Comparison of ENCODE assay signal across 19 cellular contexts in the genomic region with DNA sequence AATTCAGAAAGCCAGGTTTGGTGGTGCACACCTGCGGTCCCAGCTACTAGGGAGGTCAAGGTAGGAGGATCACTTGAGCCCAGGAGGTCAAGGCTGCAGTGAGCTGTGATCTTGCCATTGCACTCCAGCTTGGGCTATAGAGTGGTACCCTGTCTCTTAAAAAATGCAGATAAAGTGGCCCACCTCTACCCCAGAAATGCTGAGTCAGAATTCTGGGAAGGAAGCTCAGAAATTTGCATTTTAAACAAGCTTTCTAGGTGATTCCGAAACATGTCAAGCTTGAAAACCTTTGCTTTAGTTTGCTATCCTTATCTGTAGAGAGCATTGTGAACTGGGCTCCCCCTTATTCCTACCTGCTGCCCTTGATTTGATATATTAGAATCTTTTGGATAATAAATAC. TPM values are rescaled to one million over a fixed set of nuclear protein-coding genes. Genes with fewer than 3 reads are reported as not detected.
DNase-seq lines count a peak whose midpoint lies in the region; ATAC-seq, FAIRE-seq and TF ChIP-seq lines count a peak whose summit lies in the region.
"Had no signal": no experiment of that assay in that cellular context is flagged by ENCODE, and none has a peak within 500 bp of the region (broad histone marks: within the 10 kb centered on the region; RNA-seq: fewer than 3 reads in every experiment).

No MANE protein-coding gene starts in this region.

- no peak for TF ChIP-seq EP300 in A549 (IDR thresholded peaks at IDR 0.05)

- CTCF ChIA-PET in A549 (lab: Yijun Ruan, JAX) (interaction anchor here (0.8 to 2.0 kb wide), 2 partner anchors 23 to 372 kb away, joined by 3 to 6 read pairs; no protein-coding TSS in a partner anchor), OCI-LY7 (lab: Charles Lee; ENCODE audit: unreplicated experiment) (no interaction called here), A673 (lab: Charles Lee) (no interaction called here)

- POLR2A ChIA-PET in A549 (lab: Yijun Ruan, JAX) (no interaction called here), OCI-LY7 (lab: Charles Lee) (interaction anchor here (0.7 to 4.2 kb wide), 3 partner anchors 8 to 49 kb away, joined by 3 to 30 read pairs (median 11); a partner anchor contains a TSS), A673 (lab: Charles Lee; ENCODE audit: low non-redundant PET) (interaction anchor here (0.7 kb wide), 1 partner anchor 547 kb away, joined by 3 read pairs; a partner anchor contains a TSS)

- H3K9me2 ChIP-seq in GM23338 (ENCODE audit: insufficient read depth) (no peaks in the 10 kb centered on the region), OCI-LY7 (ENCODE audit: insufficient read depth, low read length) (no peaks in the 10 kb centered on the region), GM23248 (ENCODE audit: insufficient read depth) (no peaks in the 10 kb centered on the region)

- H3K27ac Mint-ChIP-seq in GM23338: no peak overlapping the region
- no peak overlapping the region for H3K27ac Mint-ChIP-seq in endodermal cell
- H3K27ac Mint-ChIP-seq in nephron progenitor cell: no peak overlapping the region
- H3K27ac Mint-ChIP-seq: CD4-positive, CD25-positive, alpha-beta regulatory T cell; CD8-positive, alpha-beta memory T cell; H9 had no signal

- H3K4me1 ChIP-seq in A549: no peaks in the 10 kb centered on the region
- peaks cover 50% of the 10 kb centered on the region for H3K4me1 ChIP-seq in GM23338 (ENCODE audit: insufficient read depth)
- peaks cover 27% of the 10 kb centered on the region for H3K4me1 ChIP-seq in OCI-LY7 (ENCODE audit: insufficient read depth, low read length, poor library complexity, severe bottlenecking)
- H3K4me1 ChIP-seq in endodermal cell (ENCODE audit: control insufficient read depth, insufficient read depth, low read length): no peaks in the 10 kb centered on the region
- 0 out of 2 replicates have a peak, but pooled peaks cover 5% of the 10 kb centered on the region for H3K4me1 ChIP-seq in GM23248 (ENCODE audit: insufficient read depth)
- H3K4me1 ChIP-seq in A673 (ENCODE audit: insufficient read depth, low read length, poor library complexity, severe bottlenecking): no peaks in the 10 kb centered on the region
- H3K4me1 ChIP-seq: BE2C, Caco-2 had no signal

- no peak overlapping the region for H3K4me3 Mint-ChIP-seq in GM23338
- H3K4me3 Mint-ChIP-seq in endodermal cell: no peak overlapping the region
- H3K4me3 Mint-ChIP-seq in nephron progenitor cell: no peak overlapping the region
- H3K4me3 Mint-ChIP-seq: CD4-positive, CD25-positive, alpha-beta regulatory T cell; CD8-positive, alpha-beta memory T cell; H9 had no signal

- BruUV-seq in OCI-LY7 (replicated peaks; lab: Mats Ljungman, UMichigan): no TSS peak
- BruUV-seq in A673 (replicated peaks; lab: Mats Ljungman, UMichigan): no TSS peak

- H3K36me3 ChIP-seq in GM23338 (ENCODE audit: insufficient read depth) (no peaks in the 10 kb centered on the region), OCI-LY7 (ENCODE audit: insufficient read depth, low read length) (peaks cover 5% of the 10 kb centered on the region), endodermal cell (ENCODE audit: control insufficient read depth, insufficient read depth, low read length) (no peaks in the 10 kb centered on the region), GM23248 (ENCODE audit: low read depth) (no peaks in the 10 kb centered on the region), A673 (ENCODE audit: insufficient read depth, low read length, poor library complexity, severe bottlenecking) (no peaks in the 10 kb centered on the region)
- H3K36me3 ChIP-seq: BE2C had no signal

- H3F3A ChIP-seq in GM23338 (replicated peaks; ENCODE audit: low read depth): no peaks in the 10 kb centered on the region
- H3F3A ChIP-seq in GM23248 (ENCODE audit: insufficient read depth): no peaks in the 10 kb centered on the region

- no peak for TF ChIP-seq POLR2A in A549 (IDR thresholded peaks at IDR 0.05; ENCODE audit: low read length)

- H3K36me3 Mint-ChIP-seq in GM23338 (ENCODE audit: low read depth) (peaks cover 6% of the 10 kb centered on the region), endodermal cell (ENCODE audit: low read depth) (peaks cover 2% of the 10 kb centered on the region), nephron progenitor cell (ENCODE audit: low read depth) (peaks cover 48% of the 10 kb centered on the region)
- H3K36me3 Mint-ChIP-seq: CD4-positive, CD25-positive, alpha-beta regulatory T cell had no signal

- H3K9me3 ChIP-seq in A549: no peaks in the 10 kb centered on the region
- H3K9me3 ChIP-seq in OCI-LY7 (ENCODE audit: low read length): no peaks in the 10 kb centered on the region
- no peaks in the 10 kb centered on the region for H3K9me3 ChIP-seq in endodermal cell (ENCODE audit: control insufficient read depth, low read length)
- H3K9me3 ChIP-seq in GM23248 (ENCODE audit: low read depth): no peaks in the 10 kb centered on the region
- no peaks in the 10 kb centered on the region for H3K9me3 ChIP-seq in A673 (ENCODE audit: low read depth, low read length, poor library complexity, severe bottlenecking)
- H3K9me3 ChIP-seq: BE2C, Caco-2 had no signal

- no peak for FAIRE-seq in A549 (lab: Jason Lieb, UNC)
- FAIRE-seq: D721Med, GM18507 had no signal

- H3K27me3 Mint-ChIP-seq in GM23338 (ENCODE audit: insufficient read depth, low read depth, poor library complexity) (peaks cover 15% of the 10 kb centered on the region), endodermal cell (ENCODE audit: insufficient read depth) (peaks cover 2% of the 10 kb centered on the region), nephron progenitor cell (ENCODE audit: low read depth, poor library complexity) (peaks cover 5% of the 10 kb centered on the region)

- no peak overlapping the region for H3K9ac ChIP-seq in endodermal cell (ENCODE audit: extremely low read depth, low read length, poor library complexity, severe bottlenecking)
- no peak overlapping the region for H3K9ac ChIP-seq in GM23248

- H3K27me3 ChIP-seq in GM23338 (ENCODE audit: insufficient read depth) (no peaks in the 10 kb centered on the region), endodermal cell (ENCODE audit: control insufficient read depth, insufficient read depth, low read length, poor library complexity, severe bottlenecking) (no peaks in the 10 kb centered on the region), GM23248 (replicated peaks; ENCODE audit: insufficient read depth) (peaks cover 28% of the 10 kb centered on the region; the same call in 1 of the 2 replicates), A673 (replicated peaks; ENCODE audit: insufficient read depth, low read depth, low read length, poor library complexity) (peaks cover 19% of the 10 kb centered on the region)
- H3K27me3 ChIP-seq: BE2C had no signal

- peaks cover 67% of the 10 kb centered on the region for H3K4me1 Mint-ChIP-seq in GM23338
- H3K4me1 Mint-ChIP-seq in endodermal cell: peaks cover 4% of the 10 kb centered on the region
- peaks cover 73% of the 10 kb centered on the region for H3K4me1 Mint-ChIP-seq in nephron progenitor cell
- H3K4me1 Mint-ChIP-seq: CD4-positive, CD25-positive, alpha-beta regulatory T cell; CD8-positive, alpha-beta memory T cell had no signal

- TF ChIP-seq RAD21 in A549 (conservative IDR thresholded peaks at IDR 0.05 in 1 of 2, IDR thresholded peaks at IDR 0.05 in 1 of 2): no peak

- TF ChIP-seq CTCF in A549 (IDR thresholded peaks at IDR 0.05) (no peak), GM23338 (conservative IDR thresholded peaks at IDR 0.05; ENCODE audit: low read depth in 2 of 2) (no peak), OCI-LY7 (conservative IDR thresholded peaks at IDR 0.05; ENCODE audit: low read length) (no peak), endodermal cell (conservative IDR thresholded peaks at IDR 0.05) (no peak), nephron progenitor cell (IDR thresholded peaks at IDR 0.05) (no peak), A673 (conservative IDR thresholded peaks at IDR 0.05; ENCODE audit: low read depth, low read length) (no peak)

- H3K27ac ChIP-seq in A549 (no peak overlapping the region), GM23338 (ENCODE audit: low read depth) (no peak overlapping the region; the same call in 1 of the 2 replicates), OCI-LY7 (ENCODE audit: low read depth, low read length, poor library complexity, severe bottlenecking) (no peak overlapping the region), endodermal cell (ENCODE audit: low read depth, low read length) (no peak overlapping the region), GM23248 (no peak overlapping the region), A673 (ENCODE audit: low read depth, low read length, poor library complexity, severe bottlenecking) (no peak overlapping the region)

- H3K4me2 ChIP-seq in A549 (no peak overlapping the region), GM23338 (peak overlapping the region; percentile 59), OCI-LY7 (ENCODE audit: low read length) (peak overlapping the region; percentile 63), GM23248 (ENCODE audit: unreplicated experiment) (no peak overlapping the region)

- ATAC-seq in A549 (no peak), GM23338 (no peak), HG03039 (IDR thresholded peaks at IDR 0.05; ENCODE audit: unreplicated experiment) (no peak)

- no peak overlapping the region for H3K4me3 ChIP-seq in A549
- no peak overlapping the region for H3K4me3 ChIP-seq in GM23338
- H3K4me3 ChIP-seq in OCI-LY7 (ENCODE audit: low read depth, low read length, poor library complexity, severe bottlenecking): no peak overlapping the region
- H3K4me3 ChIP-seq in endodermal cell (ENCODE audit: low read length): no peak overlapping the region
- H3K4me3 ChIP-seq in GM23248: no peak overlapping the region
- H3K4me3 ChIP-seq in A673 (ENCODE audit: low read depth, low read length, poor library complexity, severe bottlenecking): no peak overlapping the region

- DNase-seq in A549 (ENCODE audit: low read depth in 1 of 2, low spot score in 1 of 2): no peak
- no peak for DNase-seq in GM23338 (ENCODE audit: low spot score)
- no peak for DNase-seq in OCI-LY7 (ENCODE audit: low spot score)
- DNase-seq in endodermal cell: peak; percentile 17
- no peak for DNase-seq in GM23248
- DNase-seq in nephron progenitor cell: no peak
- no peak for DNase-seq in A673 (ENCODE audit: low spot score)
- DNase-seq: 8988T; ACHN; BE2C; C1 segment of cervical spinal cord; Caco-2; CD4-positive, CD25-positive, alpha-beta regulatory T cell; CD8-positive, alpha-beta memory T cell; H9 had no signal

- intact Hi-C loops in OCI-LY7 (cut with micrococcal nuclease; ENCODE audit: unreplicated experiment): no loop called here
- intact Hi-C loops in A673 (cut with micrococcal nuclease; ENCODE audit: unreplicated experiment): no loop called here

- H4K20me1 ChIP-seq in GM23338 (replicated peaks; ENCODE audit: insufficient read depth) (peaks cover 34% of the 10 kb centered on the region; the same call in 1 of the 2 replicates), OCI-LY7 (ENCODE audit: insufficient read depth, low read length) (peaks cover 20% of the 10 kb centered on the region; the same call in 1 of the 2 replicates), GM23248 (ENCODE audit: insufficient read depth) (no peaks in the 10 kb centered on the region)

- in situ Hi-C loops in GM23248 (cut with MboI): no loop called here

- H3K79me2 ChIP-seq in GM23338 (replicated peaks; ENCODE audit: insufficient read depth) (peaks cover 100% of the 10 kb centered on the region), OCI-LY7 (ENCODE audit: insufficient read depth, low read depth, low read length) (peaks cover 7% of the 10 kb centered on the region; the same call in 1 of the 2 replicates), GM23248 (ENCODE audit: insufficient read depth) (no peaks in the 10 kb centered on the region)

- H2AFZ ChIP-seq in GM23338 (no peak overlapping the region), OCI-LY7 (ENCODE audit: low read length) (no peak overlapping the region), GM23248 (no peak overlapping the region)

- H3K9me3 Mint-ChIP-seq in GM23338 (no peaks in the 10 kb centered on the region; the same call in 2 of the 3 replicates), endodermal cell (no peaks in the 10 kb centered on the region), nephron progenitor cell (peaks cover 6% of the 10 kb centered on the region)

- 61% methylated on average over 2 of the region's 2 CpGs for WGBS in A549 (ENCODE audit: missing lambda C conversion rate)
- WGBS in endodermal cell (ENCODE audit: insufficient coverage in 1 of 2, insufficient read length in 1 of 2), 2 experiments: 82 to 100% methylated on average over 1 to 2 of the region's 2 CpGs
- 83 to 92% methylated on average over 2 of the region's 2 CpGs for WGBS in GM23248 (ENCODE audit: low coverage in 1 of 2, low lambda C conversion rate in 2 of 2, missing lambda C conversion rate in 2 of 2), 2 experiments

RNA-seq across cellular contexts. Expression of a gene that starts 7.7 kb away (rescaled TPM):
- polyA plus RNA-seq in A549 (2011; rRNA removed) (0.63 and 0.66 TPM in 2 replicates), A549 (2017; fragmentation: RNase III; extraction: RNeasy Plus Mini Kit Qiagen cat#74134 plus additional on column Dnase treatment) (0.32 to 0.40 TPM (median 0.37 TPM) in 3 replicates), GM23338 (2016; fragmentation: Nextera tagmentation; extraction: Ambion mirVana) (5.6 and 5.7 TPM in 2 replicates), GM23248 (2016; fragmentation: Nextera tagmentation; extraction: Ambion mirVana) (0.13 and 0.51 TPM in 2 replicates)
- 0.19 and 0.29 TPM in 2 replicates for polyA plus RNA-seq in A549 (2012; cell fraction: cytosol; rRNA removed)
- 0.28 and 0.40 TPM in 2 replicates for polyA plus RNA-seq in A549 (2012; cell fraction: nucleus; rRNA removed)
- polyA minus RNA-seq in A549 (2011; rRNA and poly(A)+ RNA removed): 2.4 and 3.5 TPM in 2 replicates
- 23.7 and 25.0 TPM in 2 replicates for total RNA-seq in GM23338 (2014; rRNA removed; shearing (Covaris generic))
- total RNA-seq in OCI-LY7 (2014; rRNA removed; shearing (Covaris generic)): 12.6 and 16.4 TPM in 2 replicates
- total RNA-seq in OCI-LY7 (2022) (32.7 and 33.8 TPM in 2 replicates), endodermal cell (10 to 100 TPM; 15.5 to 28.9 TPM), A673 (2021) (0.71 and 1.1 TPM in 2 replicates)
- 5.7 TPM for polyA plus RNA-seq in endodermal cell (2013, experiment 1 of 2)
- polyA plus RNA-seq in endodermal cell (2013, experiment 2 of 2): 8.1 TPM
- 0.13 and 0.32 TPM in 2 replicates for total RNA-seq in GM23248 (2014; rRNA removed; shearing (Covaris generic))
- total RNA-seq: HT-29 had no signal
- polyA plus RNA-seq: CD4-positive, CD25-positive, alpha-beta regulatory T cell had no signal

Comparison
In these comparisons a context has a peak if more than half of its experiments do, and no peak if none do; other contexts are left out.
1. H3K4me2 ChIP-seq: peak in GM23338 (single experiment) and OCI-LY7 (single experiment); none in A549 (single experiment) and GM23248 (single experiment).